Comparison of ENCODE assay signal across 14 cellular contexts in the genomic region with DNA sequence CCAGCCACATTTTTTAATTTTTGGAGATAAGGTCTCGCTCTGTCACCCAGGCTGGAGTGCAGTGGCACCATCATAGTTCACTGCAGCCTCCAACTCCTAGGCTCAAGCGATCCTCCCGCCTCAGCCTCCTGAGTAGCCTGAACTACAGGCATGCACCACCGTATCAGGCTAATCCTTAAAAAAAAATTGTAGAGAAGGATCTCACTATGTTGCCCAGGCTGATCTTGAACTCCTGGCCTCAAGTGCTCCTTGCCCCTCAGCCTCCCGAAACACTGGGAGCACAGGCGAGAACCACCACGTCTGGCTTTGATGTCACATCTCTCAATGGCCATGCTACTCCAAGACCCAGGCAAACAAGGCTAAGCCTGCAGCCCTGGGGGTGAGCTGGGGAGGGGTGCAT. TPM values are rescaled to one million over a fixed set of nuclear protein-coding genes. Genes with fewer than 3 reads are reported as not detected.
A peak's percentile ranks its signal among the peaks of the same experiment; 100 is the strongest.
DNase-seq lines count a peak whose midpoint lies in the region; TF ChIP-seq lines count a peak whose summit lies in the region.
"Had no signal": no experiment of that assay in that cellular context is flagged by ENCODE, and none has a peak within 500 bp of the region (broad histone marks: within the 10 kb centered on the region; RNA-seq: fewer than 3 reads in every experiment).

No MANE protein-coding gene starts in this region.

- H3K27ac ChIP-seq in angular gyrus (ENCODE audit: low read depth, low read length) (peak overlapping the region; percentile 98), dorsolateral prefrontal cortex (peak overlapping the region; percentile 58 to 100 (median 97))
- H3K27ac ChIP-seq: C4-2B, GM23248 had no signal

- no peaks in the 10 kb centered on the region for H3K36me3 Mint-ChIP-seq in mesothelial cell of epicardium
- H3K36me3 Mint-ChIP-seq: CD4-positive, alpha-beta memory T cell had no signal

- no peaks in the 10 kb centered on the region for H3K9me3 Mint-ChIP-seq in mesothelial cell of epicardium
- H3K9me3 Mint-ChIP-seq: CD4-positive, alpha-beta memory T cell; H9 had no signal

- H3K27me3 Mint-ChIP-seq in mesothelial cell of epicardium (ENCODE audit: low read depth): peaks cover 6% of the 10 kb centered on the region

- TF ChIP-seq CTCF in dorsolateral prefrontal cortex (IDR thresholded peaks at IDR 0.05 in 54 of 56, conservative IDR thresholded peaks at IDR 0.05 in 2 of 56; ENCODE audit: low read depth in 1 of 56, partially characterized antibody in 56 of 56): no peak
- no peak for TF ChIP-seq CTCF in mesothelial cell of epicardium (IDR thresholded peaks at IDR 0.05; ENCODE audit: unreplicated experiment)

- H3K27ac Mint-ChIP-seq in mesothelial cell of epicardium: peak overlapping the region; percentile 9
- H3K27ac Mint-ChIP-seq: H9 had no signal

- H3K4me3 Mint-ChIP-seq in mesothelial cell of epicardium: no peak overlapping the region
- H3K4me3 Mint-ChIP-seq: CD4-positive, alpha-beta memory T cell had no signal

- intact Hi-C loops in dorsolateral prefrontal cortex (cut with DNase I): loop anchor here (1.0 to 2.0 kb wide), 2 partner anchors 23 to 26 kb away; no protein-coding TSS in a partner anchor

- H3K27me3 ChIP-seq in dorsolateral prefrontal cortex: no peaks in the 10 kb centered on the region
- H3K27me3 ChIP-seq: BE2C had no signal

- DNase-seq in dorsolateral prefrontal cortex: no peak
- DNase-seq in mesothelial cell of epicardium (ENCODE audit: low spot score in 2 of 2, unreplicated experiment in 2 of 2): no peak
- DNase-seq in NCI-H128 (lab: John Stamatoyannopoulos, UW; ENCODE audit: unreplicated experiment): no peak
- no peak for DNase-seq in AG08395 (ENCODE audit: low spot score)
- DNase-seq in NCI-H1694 (lab: John Stamatoyannopoulos, UW): no peak
- DNase-seq: BE2C; CD4-positive, alpha-beta memory T cell; DMS79; GM23248; H9 had no signal

- peaks cover 8% of the 10 kb centered on the region for H3K4me1 Mint-ChIP-seq in mesothelial cell of epicardium

- peak overlapping the region in 1 of 59 donors; percentile 5 for H3K4me3 ChIP-seq in dorsolateral prefrontal cortex
- H3K4me3 ChIP-seq: GM12878, GM23248 had no signal

RNA-seq across cellular contexts. Expression of gene PRKCSH, which starts 21.2 kb away (rescaled TPM):
- 100 to 1,000 TPM; 166 to 389 (median 218) TPM for total RNA-seq in dorsolateral prefrontal cortex
- total RNA-seq in mesothelial cell of epicardium: 381 to 396 TPM (median 385 TPM) in 3 replicates

RNA-seq across cellular contexts. Expression of gene ODAD3, which starts 21.7 kb away (rescaled TPM):
- total RNA-seq in dorsolateral prefrontal cortex: 10 to 100 TPM in 3 of 120 experiments, 1 to 10 TPM in 117; 1.5 to 15.0 (median 4.5) TPM
- total RNA-seq in mesothelial cell of epicardium: 0.95 to 1.7 TPM (median 1.4 TPM) in 3 replicates
- total RNA-seq: CD4-positive, alpha-beta memory T cell had no signal

RNA-seq across cellular contexts. Expression of gene ELAVL3, which starts 24.2 kb away (rescaled TPM):
- total RNA-seq in dorsolateral prefrontal cortex (100 to 1,000 TPM; 121 to 226 (median 173) TPM), mesothelial cell of epicardium (0.07 to 0.63 TPM in 2 of 3 replicates, not detected in the other)
- total RNA-seq: CD4-positive, alpha-beta memory T cell; GM23248 had no signal

RNA-seq across cellular contexts. Expression of gene RGL3, which starts 37.5 kb away (rescaled TPM):
- total RNA-seq in dorsolateral prefrontal cortex (10 to 100 TPM in 111 of 120 experiments, 1 to 10 TPM in 9; 7.4 to 50.1 (median 15.3) TPM), mesothelial cell of epicardium (80.8 to 84.8 TPM (median 82.6 TPM) in 3 replicates)
- total RNA-seq: CD4-positive, alpha-beta memory T cell; G401; GM12878 had no signal

RNA-seq across cellular contexts. Expression of gene ZNF653, which starts 49.0 kb away (rescaled TPM):
- total RNA-seq in dorsolateral prefrontal cortex (10 to 100 TPM; 10.4 to 33.2 (median 19.5) TPM), mesothelial cell of epicardium (13.9 to 16.5 TPM (median 15.4 TPM) in 3 replicates)

Comparison
In these comparisons a context has a peak if more than half of its experiments do, and no peak if none do; other contexts are left out.
1. RNA of gene ELAVL3, which starts 24.2 kb away (total RNA-seq): 121 to 226 TPM in dorsolateral prefrontal cortex; 0.07 to 0.63 TPM in mesothelial cell of epicardium; every median in the first group is over 10 times any median in the second.